15 cellular contexts compared by ENCODE assay signal in genomic region chr16:61654962-61655361, GRCh38.
"Had no signal": no experiment of that assay in that cellular context is flagged by ENCODE, and none has a peak within 500 bp of the region (broad histone marks: within the 10 kb centered on the region; RNA-seq: fewer than 3 reads in every experiment).

No MANE protein-coding gene starts in this region.

- DNase-seq: activated CD4-positive, alpha-beta T cell treated with anti-CD3 and anti-CD28 coated beads, Interleukin-2, amount 10 ng/mL, durations not matched to agents 7 days and 5 days; activated CD8-positive, alpha-beta memory T cell treated with anti-CD3 and anti-CD28 coated beads, Interleukin-2, amount 50 U/mL, for 4 hours; activated naive CD4-positive, alpha-beta T cell treated with anti-CD3 and anti-CD28 coated beads for 36 hours; activated T-cell treated with anti-CD3 and anti-CD28 coated beads, Interleukin-2, amount 50 U/mL, for 4 hours; erythroblast; foreskin melanocyte; heart left ventricle; immature natural killer cell; mesenchymal stem cell; natural killer cell; ovary; stimulated activated CD4-positive, alpha-beta T cell treated with anti-CD3 and anti-CD28 coated beads, Interleukin-4, amount 100 ng/mL, for 24 hours; stimulated activated naive B cell treated with anti-CD40 and anti-IgM and Interleukin-4, amounts not matched to agents 10 μg/mL and 1 μg/mL and 100 μg/mL, for 72 hours; T1000; tibial artery had no signal
